In the genomic region with DNA sequence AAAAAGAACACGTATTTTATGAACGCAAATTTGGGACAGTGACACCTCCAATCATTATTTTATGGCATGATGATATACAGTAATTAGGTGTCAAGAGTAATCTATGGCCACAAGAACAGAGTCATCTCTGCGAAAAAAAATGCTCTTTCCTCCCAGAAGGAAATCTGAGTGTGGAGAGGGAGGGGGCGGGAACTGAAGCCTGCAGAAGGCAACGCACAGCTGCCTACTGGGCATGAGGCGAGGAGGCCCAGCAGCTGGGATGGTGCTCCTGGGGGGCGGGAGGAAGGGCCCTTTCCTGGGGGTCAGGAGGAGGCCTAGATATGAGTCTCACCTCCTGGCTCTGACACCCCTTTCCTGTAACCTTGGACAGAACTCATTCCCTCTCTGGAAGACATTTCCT, we compare ENCODE assay signal across 28 cellular contexts.
"Had no signal": no experiment of that assay in that cellular context is flagged by ENCODE, and none has a peak within 500 bp of the region (broad histone marks: within the 10 kb centered on the region; RNA-seq: fewer than 3 reads in every experiment).

No MANE protein-coding gene starts in this region.

- H3K9me3 ChIP-seq: ascending aorta, Peyer's patch had no signal

- H3K36me3 ChIP-seq: ascending aorta, cardiac muscle cell, Peyer's patch, WERI-Rb-1 had no signal

- H3K27ac ChIP-seq: ascending aorta, cardiac muscle cell, Peyer's patch, RWPE1, WERI-Rb-1 had no signal

- H3K4me3 ChIP-seq: ascending aorta, cardiac muscle cell, Peyer's patch had no signal

- ATAC-seq: activated naive CD8-positive, alpha-beta T cell treated with anti-CD3 and anti-CD28 coated beads, Interleukin-2, amount 50 U/mL, for 24 hours; PC-3; Right ventricle myocardium inferior had no signal

- DNase-seq: activated CD4-positive, alpha-beta memory T cell treated with anti-CD3 and anti-CD28 coated beads, Interleukin-2, amount 10 ng/mL, durations not matched to agents 7 days and 5 days; activated CD4-positive, alpha-beta T cell treated with anti-CD3 and anti-CD28 coated beads for 1 hour; activated CD4-positive, alpha-beta T cell treated with anti-CD3 and anti-CD28 coated beads for 48 hours; activated CD4-positive, CD25-positive, alpha-beta regulatory T cell; activated gamma-delta T cell; activated naive CD4-positive, alpha-beta T cell treated with anti-CD3 and anti-CD28 coated beads for 36 hours; activated naive CD8-positive, alpha-beta T cell treated with anti-CD3 and anti-CD28 coated beads, Interleukin-2, amount 50 U/mL, for 24 hours; activated T-cell treated with anti-CD3 and anti-CD28 coated beads, Interleukin-2, amount 50 U/mL, for 24 hours; Karpas-422; KBM-7; NCI-H1105; NCI-H1436 treated with DMSO at 0.1 percent for 48 hours; NCI-H1694 treated with DMSO at 0.1 percent for 48 hours; NCI-H2029; NCI-H2171 treated with DMSO at 0.1 percent for 48 hours; NCI-H345; NCI-H524 treated with DMSO at 0.1 percent for 48 hours; NCI-H748 treated with DMSO at 0.1 percent for 48 hours; NK-92 treated with Interleukin-12 subunit alpha and Interleukin-12 subunit beta, amount 100 ng/mL, for 24 hours; PC-3; Peyer's patch; SIG-M5; T1000; WERI-Rb-1 had no signal

- H3K27me3 ChIP-seq: Peyer's patch had no signal
